1 cellular context compared by ENCODE assay signal in genomic region chr3:187740446-187741399, GRCh38.
TF ChIP-seq lines count a peak whose summit lies in the region.

No MANE protein-coding gene starts in this region.

TF ChIP-seq in GM23338, 12 proteins besides CTCF, POLR2A, EP300 and RAD21 (continued from another document):
- TF ChIP-seq ZNF462 (CRISPR knock-in tag; IDR thresholded peaks at IDR 0.05) = no peak
- TF ChIP-seq ZNF114 (CRISPR knock-in tag; IDR thresholded peaks at IDR 0.05) = no peak
- no peak for TF ChIP-seq EZH2phosphoT487 (IDR thresholded peaks at IDR 0.05; ENCODE audit: unreplicated experiment)
- TF ChIP-seq STAT1 (IDR thresholded peaks at IDR 0.05; ENCODE audit: unreplicated experiment) = no peak
- TF ChIP-seq JUNB (IDR thresholded peaks at IDR 0.05; ENCODE audit: unreplicated experiment) = no peak
